ENCODE assay signal across 13 cellular contexts in the genomic region with DNA sequence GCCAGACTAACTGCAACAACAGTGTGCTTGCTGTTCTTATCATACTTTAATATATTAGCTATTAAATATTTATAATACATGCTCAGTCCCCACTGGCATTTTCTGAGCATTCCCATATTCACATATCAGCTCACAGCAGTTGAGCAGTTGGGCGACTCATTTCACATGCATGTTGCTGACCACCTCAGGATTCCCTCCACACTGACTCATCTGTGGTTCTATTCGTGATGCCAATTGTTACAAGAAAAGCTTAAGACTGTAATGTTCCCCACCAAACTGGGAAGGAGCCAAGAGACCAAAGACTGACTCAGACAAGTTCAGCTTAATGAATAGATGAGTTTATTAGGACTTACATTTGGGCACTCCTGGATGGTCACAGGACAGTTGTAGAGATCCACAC.
DNase-seq lines count a peak whose midpoint lies in the region; ATAC-seq and TF ChIP-seq lines count a peak whose summit lies in the region.
"Had no signal": no experiment of that assay in that cellular context is flagged by ENCODE, and none has a peak within 500 bp of the region (broad histone marks: within the 10 kb centered on the region; RNA-seq: fewer than 3 reads in every experiment).

No MANE protein-coding gene starts in this region.

- H3K27me3 ChIP-seq in RWPE2 (ENCODE audit: insufficient read depth, poor library complexity, severe bottlenecking) (no peaks in the 10 kb centered on the region), endodermal cell (ENCODE audit: control insufficient read depth, insufficient read depth, low read length, poor library complexity, severe bottlenecking) (no peaks in the 10 kb centered on the region)
- H3K27me3 ChIP-seq: tibial nerve had no signal

- WGBS in endodermal cell (ENCODE audit: insufficient coverage in 1 of 2, insufficient read length in 1 of 2), 2 experiments, result 75 to 77% methylated on average over 2 of the region's 2 CpGs

- no peaks in the 10 kb centered on the region for H3K36me3 ChIP-seq in RWPE2 (ENCODE audit: low read depth)
- no peaks in the 10 kb centered on the region for H3K36me3 ChIP-seq in endodermal cell (ENCODE audit: control insufficient read depth, insufficient read depth, low read length)
- H3K36me3 ChIP-seq: tibial nerve had no signal

- H3K9me3 Mint-ChIP-seq in CD14-positive monocyte (peaks cover 2 to 13% (median 4%) of the 10 kb centered on the region in 7 donors), endodermal cell (peaks cover 18% of the 10 kb centered on the region)

- no peak overlapping the region for H3K27ac Mint-ChIP-seq in CD14-positive monocyte
- no peak overlapping the region for H3K27ac Mint-ChIP-seq in endodermal cell

- H3K4me1 Mint-ChIP-seq in CD14-positive monocyte (no peaks in the 10 kb centered on the region), endodermal cell (no peaks in the 10 kb centered on the region)

- peak overlapping the region; percentile 47 for H3K27ac ChIP-seq in RWPE2 (ENCODE audit: poor library complexity, severe bottlenecking)
- H3K27ac ChIP-seq in endodermal cell (ENCODE audit: low read depth, low read length), result no peak overlapping the region
- H3K27ac ChIP-seq: tibial nerve had no signal

- intact Hi-C loops in CD14-positive monocyte (cut with micrococcal nuclease), result no loop called here

- H3K27me3 Mint-ChIP-seq in CD14-positive monocyte (ENCODE audit: low read depth in 3 of 3) (no peaks in the 10 kb centered on the region), endodermal cell (ENCODE audit: insufficient read depth) (no peaks in the 10 kb centered on the region)

- H3K9me3 ChIP-seq in RWPE2 (ENCODE audit: severe bottlenecking) (no peaks in the 10 kb centered on the region), endodermal cell (ENCODE audit: control insufficient read depth, low read length) (no peaks in the 10 kb centered on the region)

- no peak overlapping the region for H3K9ac ChIP-seq in endodermal cell (ENCODE audit: extremely low read depth, low read length, poor library complexity, severe bottlenecking)

- peak; percentile 99 for ATAC-seq in RWPE2 (ENCODE audit: low read depth)

- TF ChIP-seq CTCF in RWPE2 (IDR thresholded peaks at IDR 0.05; ENCODE audit: poor library complexity, severe bottlenecking) (no peak), epithelial cell of proximal tubule (conservative IDR thresholded peaks at IDR 0.05; ENCODE audit: low read depth, low read length) (no peak), CD14-positive monocyte (IDR thresholded peaks at IDR 0.05) (no peak), endodermal cell (conservative IDR thresholded peaks at IDR 0.05) (no peak)

- H3K4me1 ChIP-seq in RWPE2 (ENCODE audit: insufficient read depth, poor library complexity, severe bottlenecking) (peaks cover 13% of the 10 kb centered on the region), endodermal cell (ENCODE audit: control insufficient read depth, insufficient read depth, low read length) (no peaks in the 10 kb centered on the region)
- H3K4me1 ChIP-seq: tibial nerve had no signal

- H3K4me3 ChIP-seq in RWPE2 (ENCODE audit: severe bottlenecking) (no peak overlapping the region), epithelial cell of proximal tubule (ENCODE audit: low read depth, low read length) (peak overlapping the region; percentile 52), skeletal muscle cell (ENCODE audit: low read depth, low read length) (no peak overlapping the region), endodermal cell (ENCODE audit: low read length) (no peak overlapping the region)
- H3K4me3 ChIP-seq: tibial nerve had no signal

- no peaks in the 10 kb centered on the region for H3K36me3 Mint-ChIP-seq in CD14-positive monocyte
- no peaks in the 10 kb centered on the region for H3K36me3 Mint-ChIP-seq in endodermal cell (ENCODE audit: low read depth)

- DNase-seq in ELR (ENCODE audit: low read depth), result peak; percentile 100
- DNase-seq in RWPE2 (ENCODE audit: low spot score), result peak; percentile 75
- peak; percentile 100 for DNase-seq in epithelial cell of proximal tubule (ENCODE audit: low read depth)
- DNase-seq in skeletal muscle cell (ENCODE audit: low read depth), result peak; percentile 99
- no peak for DNase-seq in retina
- DNase-seq in CD14-positive monocyte (ENCODE audit: low spot score), result no peak
- DNase-seq in germinal center (ENCODE audit: low spot score), result no peak
- no peak for DNase-seq in endodermal cell
- DNase-seq: activated CD4-positive, alpha-beta T cell treated with anti-CD3 and anti-CD28 coated beads for 4 hours; left cardiac atrium; posterior cingulate gyrus; SIG-M5 had no signal

- H3K4me3 Mint-ChIP-seq in CD14-positive monocyte (no peak overlapping the region), endodermal cell (no peak overlapping the region)

Comparison
In these comparisons a context has a peak if more than half of its experiments do, and no peak if none do; other contexts are left out.
1. DNase-seq: peak in ELR (single experiment), RWPE2 (single experiment), epithelial cell of proximal tubule (single experiment) and skeletal muscle cell (single experiment); none in retina (single experiment), CD14-positive monocyte (single experiment), germinal center (single experiment) and endodermal cell (single experiment).